In genomic region chr7:26346611-26347200, GRCh38 we compare ENCODE assay signal across 1 cellular context.
TF ChIP-seq lines count a peak whose summit lies in the region.

No MANE protein-coding gene starts in this region.

TF ChIP-seq in K562, 482 proteins besides CTCF, POLR2A, EP300 and RAD21:
- TF ChIP-seq E2F5 (CRISPR knock-in tag; IDR thresholded peaks at IDR 0.05) (no peak), EGR1 (conservative IDR thresholded peaks at IDR 0.05) (0 out of 2 replicates have a peak, but pooled peaks have one; percentile 26)
